Comparison of ENCODE assay signal across 8 cellular contexts in genomic region chr5:163458778-163459405, GRCh38. TPM values are rescaled to one million over a fixed set of nuclear protein-coding genes. Genes with fewer than 3 reads are reported as not detected.
DNase-seq lines count a peak whose midpoint lies in the region; ATAC-seq lines count a peak whose summit lies in the region.

No MANE protein-coding gene starts in this region.

- H3K9me3 ChIP-seq in iPS-20b (ENCODE audit: insufficient read depth, low read depth, low read length) (no peaks in the 10 kb centered on the region), thymus (ENCODE audit: control insufficient read depth) (no peaks in the 10 kb centered on the region)

- H3K27me3 ChIP-seq in iPS-20b (ENCODE audit: insufficient read depth, low read length) (no peaks in the 10 kb centered on the region), thymus (ENCODE audit: control insufficient read depth, insufficient read depth) (no peaks in the 10 kb centered on the region)

- H3K4me1 Mint-ChIP-seq in activated CD8-positive, alpha-beta memory T cell treated with anti-CD3 and anti-CD28 coated beads, Interleukin-2, amount 10 ng/mL, durations not matched to agents 7 days and 5 days: peaks cover 39% of the 10 kb centered on the region
- peaks cover 37% of the 10 kb centered on the region for H3K4me1 Mint-ChIP-seq in activated CD8-positive, alpha-beta T cell treated with anti-CD3 and anti-CD28 coated beads, Interleukin-2, amount 10 ng/mL, durations not matched to agents 7 days and 5 days (ENCODE audit: low read depth)

- peaks cover 3% of the 10 kb centered on the region for H3K27me3 Mint-ChIP-seq in activated CD8-positive, alpha-beta memory T cell treated with anti-CD3 and anti-CD28 coated beads, Interleukin-2, amount 10 ng/mL, durations not matched to agents 7 days and 5 days
- no peaks in the 10 kb centered on the region for H3K27me3 Mint-ChIP-seq in activated CD8-positive, alpha-beta T cell treated with anti-CD3 and anti-CD28 coated beads, Interleukin-2, amount 10 ng/mL, durations not matched to agents 7 days and 5 days (ENCODE audit: low read depth)

- no peak for DNase-seq in activated CD8-positive, alpha-beta memory T cell treated with anti-CD3 and anti-CD28 coated beads, Interleukin-2, amount 10 ng/mL, durations not matched to agents 7 days and 5 days
- no peak for DNase-seq in activated CD8-positive, alpha-beta memory T cell treated with anti-CD3 and anti-CD28 coated beads, Interleukin-2, amount 50 U/mL, for 48 hours
- no peak for DNase-seq in activated CD8-positive, alpha-beta T cell treated with anti-CD3 and anti-CD28 coated beads, Interleukin-2, amount 10 ng/mL, durations not matched to agents 7 days and 5 days
- DNase-seq in epidermal melanocyte (ENCODE audit: insufficient read length, low spot score): no peak
- DNase-seq in HK-2 (ENCODE audit: unreplicated experiment): no peak

- H3K9ac ChIP-seq in iPS-20b (ENCODE audit: low read depth, low read length): peak overlapping the region; percentile 97

- H3K36me3 ChIP-seq in iPS-20b (ENCODE audit: insufficient read depth, low read depth, low read length): peaks cover 28% of the 10 kb centered on the region
- H3K36me3 ChIP-seq in thymus (ENCODE audit: control insufficient read depth, insufficient read depth): peaks cover 6% of the 10 kb centered on the region

- CTCF ChIA-PET in activated CD8-positive, alpha-beta memory T cell treated with anti-CD3 and anti-CD28 coated beads, Interleukin-2, amount 10 ng/mL, durations not matched to agents 7 days and 5 days (lab: Charles Lee): interaction anchor here (0.6 to 4.4 kb wide), 9 partner anchors 10 to 58 kb away, joined by 3 to 27 read pairs (median 6); partner anchors contain the start of genes CCNG1 and MAT2B
- CTCF ChIA-PET in activated CD8-positive, alpha-beta T cell treated with anti-CD3 and anti-CD28 coated beads, Interleukin-2, amount 10 ng/mL, durations not matched to agents 7 days and 5 days (lab: Charles Lee): interaction anchor here (1.0 to 4.4 kb wide), 10 partner anchors 8 to 51 kb away, joined by 3 to 25 read pairs (median 5); partner anchors contain the start of genes CCNG1 and MAT2B

- peaks cover 7% of the 10 kb centered on the region; the same call in 1 of the 2 replicates for H3K4me1 ChIP-seq in iPS-20b (ENCODE audit: insufficient read depth, low read length)
- no peaks in the 10 kb centered on the region for H3K4me1 ChIP-seq in thymus (ENCODE audit: control insufficient read depth, insufficient read depth, low read length)

- POLR2A ChIA-PET in activated CD8-positive, alpha-beta T cell treated with anti-CD3 and anti-CD28 coated beads, Interleukin-2, amount 10 ng/mL, durations not matched to agents 7 days and 5 days (lab: Charles Lee): interaction anchor here (1.0 to 7.9 kb wide), 10 partner anchors 12 to 47 kb away, joined by 3 to 185 read pairs (median 15); partner anchors contain the start of genes CCNG1 and MAT2B

- ATAC-seq in activated CD8-positive, alpha-beta memory T cell treated with anti-CD3 and anti-CD28 coated beads, Interleukin-2, amount 10 ng/mL, durations not matched to agents 7 days and 5 days: no peak
- ATAC-seq in activated CD8-positive, alpha-beta T cell treated with anti-CD3 and anti-CD28 coated beads, Interleukin-2, amount 10 ng/mL, durations not matched to agents 7 days and 5 days: no peak
- ATAC-seq in GM19397 (IDR thresholded peaks at IDR 0.05; ENCODE audit: unreplicated experiment): no peak

- 45% methylated on average over 6 of the region's 6 CpGs for WGBS in thymus

- peaks cover 30% of the 10 kb centered on the region for H3K36me3 Mint-ChIP-seq in activated CD8-positive, alpha-beta memory T cell treated with anti-CD3 and anti-CD28 coated beads, Interleukin-2, amount 10 ng/mL, durations not matched to agents 7 days and 5 days
- peaks cover 50% of the 10 kb centered on the region for H3K36me3 Mint-ChIP-seq in activated CD8-positive, alpha-beta T cell treated with anti-CD3 and anti-CD28 coated beads, Interleukin-2, amount 10 ng/mL, durations not matched to agents 7 days and 5 days (ENCODE audit: low read depth)

- H3K4me3 ChIP-seq in iPS-20b (ENCODE audit: low read length): peak overlapping the region; percentile 91
- H3K4me3 ChIP-seq in thymus (ENCODE audit: low read length): peak overlapping the region; percentile 60

- no peaks in the 10 kb centered on the region for H3K9me3 Mint-ChIP-seq in activated CD8-positive, alpha-beta memory T cell treated with anti-CD3 and anti-CD28 coated beads, Interleukin-2, amount 10 ng/mL, durations not matched to agents 7 days and 5 days (ENCODE audit: low read depth)
- H3K9me3 Mint-ChIP-seq in activated CD8-positive, alpha-beta T cell treated with anti-CD3 and anti-CD28 coated beads, Interleukin-2, amount 10 ng/mL, durations not matched to agents 7 days and 5 days (ENCODE audit: insufficient read depth): no peaks in the 10 kb centered on the region

- H3K27ac Mint-ChIP-seq in activated CD8-positive, alpha-beta memory T cell treated with anti-CD3 and anti-CD28 coated beads, Interleukin-2, amount 10 ng/mL, durations not matched to agents 7 days and 5 days: peak overlapping the region; percentile 100
- peak overlapping the region; percentile 100 for H3K27ac Mint-ChIP-seq in activated CD8-positive, alpha-beta T cell treated with anti-CD3 and anti-CD28 coated beads, Interleukin-2, amount 10 ng/mL, durations not matched to agents 7 days and 5 days

- peak overlapping the region; percentile 98 for H3K4me3 Mint-ChIP-seq in activated CD8-positive, alpha-beta memory T cell treated with anti-CD3 and anti-CD28 coated beads, Interleukin-2, amount 10 ng/mL, durations not matched to agents 7 days and 5 days
- H3K4me3 Mint-ChIP-seq in activated CD8-positive, alpha-beta T cell treated with anti-CD3 and anti-CD28 coated beads, Interleukin-2, amount 10 ng/mL, durations not matched to agents 7 days and 5 days: peak overlapping the region; percentile 96

- H3K27ac ChIP-seq in iPS-20b (ENCODE audit: low read length) (peak overlapping the region; percentile 87), thymus (ENCODE audit: low read depth) (peak overlapping the region; percentile 66)

RNA-seq across cellular contexts. Expression of gene NUDCD2, which starts 1.0 kb away (rescaled TPM):
- total RNA-seq in activated CD8-positive, alpha-beta memory T cell treated with anti-CD3 and anti-CD28 coated beads, Interleukin-2, amount 10 ng/mL, durations not matched to agents 7 days and 5 days: 10 to 100 TPM; 42.7 to 43.9 TPM
- 10 to 100 TPM; 37.3 to 43.4 TPM for total RNA-seq in activated CD8-positive, alpha-beta T cell treated with anti-CD3 and anti-CD28 coated beads, Interleukin-2, amount 10 ng/mL, durations not matched to agents 7 days and 5 days
- 14.9 TPM for polyA plus RNA-seq in thymus

RNA-seq across cellular contexts. Expression of gene HMMR, which starts 1.5 kb away (rescaled TPM):
- total RNA-seq in activated CD8-positive, alpha-beta memory T cell treated with anti-CD3 and anti-CD28 coated beads, Interleukin-2, amount 10 ng/mL, durations not matched to agents 7 days and 5 days: 10 to 100 TPM; 82.2 to 87.7 TPM
- total RNA-seq in activated CD8-positive, alpha-beta T cell treated with anti-CD3 and anti-CD28 coated beads, Interleukin-2, amount 10 ng/mL, durations not matched to agents 7 days and 5 days: 10 to 100 TPM; 85.8 to 87.7 TPM
- 6.2 TPM for polyA plus RNA-seq in thymus

RNA-seq across cellular contexts. Expression of gene CCNG1, which starts 21.5 kb away (rescaled TPM):
- total RNA-seq in activated CD8-positive, alpha-beta memory T cell treated with anti-CD3 and anti-CD28 coated beads, Interleukin-2, amount 10 ng/mL, durations not matched to agents 7 days and 5 days: 100 to 1,000 TPM; 122 to 144 TPM
- total RNA-seq in activated CD8-positive, alpha-beta T cell treated with anti-CD3 and anti-CD28 coated beads, Interleukin-2, amount 10 ng/mL, durations not matched to agents 7 days and 5 days: 100 to 1,000 TPM; 129 to 143 TPM
- polyA plus RNA-seq in thymus: 150 TPM

RNA-seq across cellular contexts. Expression of gene MAT2B, which starts 46.5 kb away (rescaled TPM):
- total RNA-seq in activated CD8-positive, alpha-beta memory T cell treated with anti-CD3 and anti-CD28 coated beads, Interleukin-2, amount 10 ng/mL, durations not matched to agents 7 days and 5 days: 100 to 1,000 TPM in 1 of 2 experiments, 10 to 100 TPM in 1; 74.1 to 104 TPM
- 10 to 100 TPM; 69.4 to 74.1 TPM for total RNA-seq in activated CD8-positive, alpha-beta T cell treated with anti-CD3 and anti-CD28 coated beads, Interleukin-2, amount 10 ng/mL, durations not matched to agents 7 days and 5 days
- polyA plus RNA-seq in thymus: 133 TPM
